In genomic region chr19:17722655-17723240, GRCh38 we compare ENCODE assay signal across 24 cellular contexts. TPM values are rescaled to one million over a fixed set of nuclear protein-coding genes. Genes with fewer than 3 reads are reported as not detected.
DNase-seq lines count a peak whose midpoint lies in the region; ATAC-seq and TF ChIP-seq lines count a peak whose summit lies in the region.
"Had no signal": no experiment of that assay in that cellular context is flagged by ENCODE, and none has a peak within 500 bp of the region (broad histone marks: within the 10 kb centered on the region; RNA-seq: fewer than 3 reads in every experiment).

No MANE protein-coding gene starts in this region.

- peaks cover 42% of the 10 kb centered on the region for H3K4me1 Mint-ChIP-seq in CD14-positive monocyte
- peaks cover 28% of the 10 kb centered on the region for H3K4me1 Mint-ChIP-seq in T-helper 17 cell
- H3K4me1 Mint-ChIP-seq in glutamatergic neuron (ENCODE audit: low read depth, unreplicated experiment) = peaks cover 18% of the 10 kb centered on the region
- H3K4me1 Mint-ChIP-seq in type B pancreatic cell (ENCODE audit: unreplicated experiment) = peaks cover 20% of the 10 kb centered on the region
- H3K4me1 Mint-ChIP-seq in activated CD8-positive, alpha-beta memory T cell treated with anti-CD3 and anti-CD28 coated beads, Interleukin-2, amount 10 ng/mL, durations not matched to agents 7 days and 5 days = peaks cover 31% of the 10 kb centered on the region

- CTCF ChIA-PET in activated CD8-positive, alpha-beta memory T cell treated with anti-CD3 and anti-CD28 coated beads, Interleukin-2, amount 10 ng/mL, durations not matched to agents 7 days and 5 days (lab: Charles Lee) = interaction anchor here (0.7 to 1.4 kb wide), 5 partner anchors 18 to 226 kb away, joined by 3 to 4 read pairs (median 3); no protein-coding TSS in a partner anchor

- intact Hi-C loops in CD14-positive monocyte (cut with micrococcal nuclease) (no loop called here), thyroid gland (cut with DNase I) (no loop called here)

- H3K9me3 Mint-ChIP-seq in CD14-positive monocyte = peaks cover 0 to 2% (median 0%) of the 10 kb centered on the region in 7 donors
- peaks cover 3% of the 10 kb centered on the region for H3K9me3 Mint-ChIP-seq in glutamatergic neuron (ENCODE audit: unreplicated experiment)
- no peaks in the 10 kb centered on the region for H3K9me3 Mint-ChIP-seq in type B pancreatic cell
- H3K9me3 Mint-ChIP-seq in activated CD8-positive, alpha-beta memory T cell treated with anti-CD3 and anti-CD28 coated beads, Interleukin-2, amount 10 ng/mL, durations not matched to agents 7 days and 5 days (ENCODE audit: low read depth) = no peaks in the 10 kb centered on the region
- H3K9me3 Mint-ChIP-seq: CD8-positive, alpha-beta memory T cell; GM23338; H9; HFFc6 had no signal

- no peak overlapping the region for H3K27ac ChIP-seq in thyroid gland

- peaks cover 19 to 39% of the 10 kb centered on the region in 2 donors for H3K4me1 ChIP-seq in thyroid gland

- TF ChIP-seq POLR2A in thyroid gland (IDR thresholded peaks at IDR 0.05) = no peak

- H3K36me3 ChIP-seq in thyroid gland = peaks cover 17 to 19% of the 10 kb centered on the region in 2 donors

- H3K4me3 Mint-ChIP-seq in CD14-positive monocyte (no peak overlapping the region), T-helper 17 cell (no peak overlapping the region), glutamatergic neuron (ENCODE audit: unreplicated experiment) (no peak overlapping the region), type B pancreatic cell (peak overlapping the region; percentile 20)
- H3K4me3 Mint-ChIP-seq in activated CD8-positive, alpha-beta memory T cell treated with anti-CD3 and anti-CD28 coated beads, Interleukin-2, amount 10 ng/mL, durations not matched to agents 7 days and 5 days = no peak overlapping the region
- H3K4me3 Mint-ChIP-seq: GM23338, H9 had no signal

- TF ChIP-seq CTCF in CD14-positive monocyte (IDR thresholded peaks at IDR 0.05) = no peak
- TF ChIP-seq CTCF in glutamatergic neuron (IDR thresholded peaks at IDR 0.05; ENCODE audit: partially characterized antibody, unreplicated experiment) = no peak
- TF ChIP-seq CTCF in type B pancreatic cell (conservative IDR thresholded peaks at IDR 0.05) = no peak
- no peak for TF ChIP-seq CTCF in thyroid gland (IDR thresholded peaks at IDR 0.05)

- H3K27me3 ChIP-seq in thyroid gland = no peaks in the 10 kb centered on the region

- no peak for DNase-seq in CD14-positive monocyte (ENCODE audit: low spot score)
- DNase-seq in T-helper 17 cell = no peak
- DNase-seq in glutamatergic neuron = no peak
- no peak for DNase-seq in type B pancreatic cell (ENCODE audit: extremely low spot score, unreplicated experiment)
- no peak for DNase-seq in OCI-M1 (lab: John Stamatoyannopoulos, UW)
- no peak for DNase-seq in activated CD8-positive, alpha-beta memory T cell treated with anti-CD3 and anti-CD28 coated beads, Interleukin-2, amount 10 ng/mL, durations not matched to agents 7 days and 5 days
- DNase-seq in thyroid gland = no peak
- DNase-seq: CD8-positive, alpha-beta memory T cell; DMS 273 treated with DMSO at 0.1 percent for 48 hours; DMS79 treated with DMSO at 0.1 percent for 48 hours; GF-D8; H9; HFFc6; Kasumi-1; MV-4-11; NCI-H1105; NCI-H1436 treated with DMSO at 0.1 percent for 48 hours; NCI-H187 treated with DMSO at 0.1 percent for 48 hours; NCI-H524; NCI-H748 treated with DMSO at 0.1 percent for 48 hours; PC-3; SK-N-SH had no signal

- H3K36me3 Mint-ChIP-seq in CD14-positive monocyte (peaks cover 28 to 55% of the 10 kb centered on the region in 2 donors), T-helper 17 cell (ENCODE audit: low read depth) (peaks cover 5% of the 10 kb centered on the region), glutamatergic neuron (ENCODE audit: unreplicated experiment) (no peaks in the 10 kb centered on the region), type B pancreatic cell (peaks cover 3% of the 10 kb centered on the region)
- peaks cover 18% of the 10 kb centered on the region for H3K36me3 Mint-ChIP-seq in activated CD8-positive, alpha-beta memory T cell treated with anti-CD3 and anti-CD28 coated beads, Interleukin-2, amount 10 ng/mL, durations not matched to agents 7 days and 5 days

- WGBS in thyroid gland, 2 donors = 78 to 81% methylated on average over 12 of the region's 12 CpGs

- ATAC-seq in T-helper 17 cell = no peak
- ATAC-seq in activated CD8-positive, alpha-beta memory T cell treated with anti-CD3 and anti-CD28 coated beads, Interleukin-2, amount 10 ng/mL, durations not matched to agents 7 days and 5 days = no peak
- ATAC-seq: GM23338, K562, PC-3 had no signal

- H3K9me3 ChIP-seq in T-helper 17 cell (ENCODE audit: control insufficient read depth, low read length, poor library complexity, severe bottlenecking) (no peaks in the 10 kb centered on the region), thyroid gland (no peaks in the 10 kb centered on the region)
- H3K9me3 ChIP-seq: SK-N-SH had no signal

- H3K27ac Mint-ChIP-seq in CD14-positive monocyte = peak overlapping the region in 5 of 7 donors; percentile 58 to 95 (median 92)
- H3K27ac Mint-ChIP-seq in T-helper 17 cell = peak overlapping the region; percentile 93
- peak overlapping the region; percentile 28 for H3K27ac Mint-ChIP-seq in glutamatergic neuron (ENCODE audit: unreplicated experiment)
- no peak overlapping the region for H3K27ac Mint-ChIP-seq in type B pancreatic cell
- H3K27ac Mint-ChIP-seq in activated CD8-positive, alpha-beta memory T cell treated with anti-CD3 and anti-CD28 coated beads, Interleukin-2, amount 10 ng/mL, durations not matched to agents 7 days and 5 days = no peak overlapping the region
- H3K27ac Mint-ChIP-seq: GM23338, H9 had no signal

- H3K4me3 ChIP-seq in thyroid gland (replicated peaks in 1 of 3) = no peak overlapping the region
- H3K4me3 ChIP-seq: GM23338, K562 had no signal

- H3K27me3 Mint-ChIP-seq in CD14-positive monocyte (ENCODE audit: low read depth in 3 of 3) = peaks cover 0 to 4% (median 0%) of the 10 kb centered on the region in 3 donors
- H3K27me3 Mint-ChIP-seq in T-helper 17 cell = no peaks in the 10 kb centered on the region
- H3K27me3 Mint-ChIP-seq in glutamatergic neuron (ENCODE audit: unreplicated experiment) = peaks cover 11% of the 10 kb centered on the region
- H3K27me3 Mint-ChIP-seq in type B pancreatic cell = no peaks in the 10 kb centered on the region
- no peaks in the 10 kb centered on the region for H3K27me3 Mint-ChIP-seq in activated CD8-positive, alpha-beta memory T cell treated with anti-CD3 and anti-CD28 coated beads, Interleukin-2, amount 10 ng/mL, durations not matched to agents 7 days and 5 days
- H3K27me3 Mint-ChIP-seq: CD8-positive, alpha-beta memory T cell had no signal

RNA-seq across cellular contexts. Expression of gene MAP1S, which starts 3.5 kb away (rescaled TPM):
- polyA plus RNA-seq in CD14-positive monocyte = 10 to 100 TPM; 27.5 to 28.3 TPM
- total RNA-seq in T-helper 17 cell (10 to 100 TPM; 34.6 to 36.0 TPM), glutamatergic neuron (ENCODE audit: unreplicated experiment) (111 TPM), type B pancreatic cell (ENCODE audit: low replicate concordance) (87.1 and 93.6 TPM in 2 replicates), thyroid gland (10 to 100 TPM; 17.9 to 35.5 (median 27.9) TPM)
- 10 to 100 TPM; 67.3 to 69.1 TPM for total RNA-seq in activated CD8-positive, alpha-beta memory T cell treated with anti-CD3 and anti-CD28 coated beads, Interleukin-2, amount 10 ng/mL, durations not matched to agents 7 days and 5 days

RNA-seq across cellular contexts. Expression of gene FCHO1, which starts 28.5 kb away (rescaled TPM):
- 10 to 100 TPM; 11.4 to 13.4 TPM for polyA plus RNA-seq in CD14-positive monocyte
- total RNA-seq in T-helper 17 cell = 10 to 100 TPM; 69.2 to 71.9 TPM
- 45.2 TPM for total RNA-seq in glutamatergic neuron (ENCODE audit: unreplicated experiment)
- total RNA-seq in type B pancreatic cell (ENCODE audit: low replicate concordance) = 2.5 and 4.4 TPM in 2 replicates
- total RNA-seq in activated CD8-positive, alpha-beta memory T cell treated with anti-CD3 and anti-CD28 coated beads, Interleukin-2, amount 10 ng/mL, durations not matched to agents 7 days and 5 days = 10 to 100 TPM; 58.4 to 70.6 TPM
- 1 to 10 TPM in 1 of 4 donors, under 1 TPM in 2, not detected in 1; 0.40 to 1.6 (median 0.67) TPM for total RNA-seq in thyroid gland

RNA-seq across cellular contexts. Expression of gene UNC13A, which starts 34.6 kb away (rescaled TPM):
- polyA plus RNA-seq in CD14-positive monocyte = not detected
- not detected for total RNA-seq in T-helper 17 cell
- total RNA-seq in glutamatergic neuron (ENCODE audit: unreplicated experiment) = 79.7 TPM
- 4.3 and 6.2 TPM in 2 replicates for total RNA-seq in type B pancreatic cell (ENCODE audit: low replicate concordance)
- under 1 TPM; 0.02 to 0.18 TPM for total RNA-seq in activated CD8-positive, alpha-beta memory T cell treated with anti-CD3 and anti-CD28 coated beads, Interleukin-2, amount 10 ng/mL, durations not matched to agents 7 days and 5 days
- 1 to 10 TPM in 1 of 4 donors, under 1 TPM in 3; under 0.01 to 2.7 (median 0.21) TPM for total RNA-seq in thyroid gland
- total RNA-seq: CD8-positive, alpha-beta memory T cell; PC-3 had no signal
- polyA plus RNA-seq: CD8-positive, alpha-beta memory T cell had no signal

Comparison
In these comparisons a context has a peak if more than half of its experiments do, and no peak if none do; other contexts are left out.
1. H3K27ac Mint-ChIP-seq: peak in CD14-positive monocyte (5 of 7), T-helper 17 cell (single experiment) and glutamatergic neuron (single experiment); none in type B pancreatic cell (single experiment) and activated CD8-positive, alpha-beta memory T cell treated with anti-CD3 and anti-CD28 coated beads, Interleukin-2, amount 10 ng/mL, durations not matched to agents 7 days and 5 days (single experiment).
2. RNA of gene UNC13A, which starts 34.6 kb away (total RNA-seq): 79.7 TPM in glutamatergic neuron (single experiment); 4.3 to 6.2 TPM in type B pancreatic cell, under 0.01 to 2.7 TPM in thyroid gland, 0.02 to 0.18 TPM in activated CD8-positive, alpha-beta memory T cell treated with anti-CD3 and anti-CD28 coated beads, Interleukin-2, amount 10 ng/mL, durations not matched to agents 7 days and 5 days and not detected in T-helper 17 cell; every median in the first group is over 10 times any median in the second.